Comparison of ENCODE assay signal across 21 cellular contexts in the genomic region with DNA sequence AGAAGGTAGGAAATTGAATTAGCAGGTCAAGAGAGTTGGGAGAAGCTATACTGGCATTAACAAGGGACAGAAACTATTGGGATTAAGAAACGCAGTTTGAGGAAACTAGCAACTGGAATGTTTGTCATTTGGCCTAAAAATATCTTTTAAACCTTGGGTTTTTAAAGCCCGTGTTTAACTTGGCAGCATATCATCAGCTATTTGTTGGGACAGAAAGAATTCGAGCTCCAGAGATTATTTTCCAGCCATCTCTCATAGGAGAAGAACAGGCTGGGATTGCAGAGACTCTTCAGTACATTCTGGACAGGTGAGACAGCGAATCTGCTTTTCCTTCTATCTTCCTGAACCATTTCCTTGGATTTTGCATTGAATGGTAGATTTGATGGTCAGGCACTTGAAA. TPM values are rescaled to one million over a fixed set of nuclear protein-coding genes. Genes with fewer than 3 reads are reported as not detected.
A peak's percentile ranks its signal among the peaks of the same experiment; 100 is the strongest.
DNase-seq lines count a peak whose midpoint lies in the region; ATAC-seq, FAIRE-seq and TF ChIP-seq lines count a peak whose summit lies in the region.
"Had no signal": no experiment of that assay in that cellular context is flagged by ENCODE, and none has a peak within 500 bp of the region (broad histone marks: within the 10 kb centered on the region; RNA-seq: fewer than 3 reads in every experiment).

No MANE protein-coding gene starts in this region.

- no peaks in the 10 kb centered on the region for H3K9me3 ChIP-seq in A549
- H3K9me3 ChIP-seq in keratinocyte (ENCODE audit: control insufficient read depth, low read depth, low read length), result no peaks in the 10 kb centered on the region
- H3K9me3 ChIP-seq: Peyer's patch had no signal

- H3K4me3 ChIP-seq in A549 (no peak overlapping the region), keratinocyte (ENCODE audit: control insufficient read depth in 2 of 3, extremely low read depth in 1 of 3, insufficient read depth in 2 of 3, low read depth in 1 of 3, low read length in 3 of 3) (no peak overlapping the region)
- H3K4me3 ChIP-seq: Peyer's patch had no signal

- peaks cover 29% of the 10 kb centered on the region for H3K4me1 ChIP-seq in A549
- H3K4me1 ChIP-seq in keratinocyte (ENCODE audit: control insufficient read depth, extremely low read depth, insufficient read depth, low read length), result peaks cover 14% of the 10 kb centered on the region
- H3K4me1 ChIP-seq: Peyer's patch had no signal

- POLR2A ChIA-PET in A549 (lab: Yijun Ruan, JAX), result no interaction called here
- POLR2A ChIA-PET in WTC11 (lab: Charles Lee), result no interaction called here
- POLR2A ChIA-PET in HEK293T (lab: Yijun Ruan, JAX), result no interaction called here

- no peak for TF ChIP-seq RAD21 in A549 (conservative IDR thresholded peaks at IDR 0.05 in 1 of 2, IDR thresholded peaks at IDR 0.05 in 1 of 2)

- H2AFZ ChIP-seq in keratinocyte (ENCODE audit: control insufficient read depth, low read length), result no peak overlapping the region

- H3K9me3 Mint-ChIP-seq in WTC11 (no peaks in the 10 kb centered on the region), chondrocyte (ENCODE audit: low read depth) (no peaks in the 10 kb centered on the region)

- CTCF ChIA-PET in A549 (lab: Yijun Ruan, JAX) (interaction anchor here (1.6 to 13.5 kb wide), 4 partner anchors 10 to 40 kb away, joined by 4 to 102 read pairs (median 30); a partner anchor contains a TSS), WTC11 (lab: Charles Lee) (interaction anchor here (0.9 to 2.4 kb wide), 3 partner anchors 24 to 107 kb away, joined by 3 to 7 read pairs (median 6); no protein-coding TSS in a partner anchor), HEK293T (lab: Yijun Ruan, JAX) (interaction anchor here (0.9 kb wide), 1 partner anchor 107 kb away, joined by 3 read pairs; no protein-coding TSS in a partner anchor)

- no peaks in the 10 kb centered on the region for H3K79me2 ChIP-seq in keratinocyte (ENCODE audit: control insufficient read depth, insufficient read depth, low read length)

- peaks cover 9% of the 10 kb centered on the region; the same call in 1 of the 2 replicates for H3K4me1 Mint-ChIP-seq in WTC11
- peaks cover 30% of the 10 kb centered on the region for H3K4me1 Mint-ChIP-seq in chondrocyte (ENCODE audit: low read depth)

- no peak for FAIRE-seq in A549 (lab: Jason Lieb, UNC)
- peak; percentile 17 for FAIRE-seq in keratinocyte (lab: Jason Lieb, UNC)
- FAIRE-seq: A204.1, GM12891, GM19239 had no signal

- H3K27ac Mint-ChIP-seq in WTC11 (peak overlapping the region; percentile 29), chondrocyte (ENCODE audit: unreplicated experiment) (peak overlapping the region; percentile 91)

- H3K36me3 Mint-ChIP-seq in WTC11 (peaks cover 36% of the 10 kb centered on the region), chondrocyte (ENCODE audit: low read depth) (peaks cover 34% of the 10 kb centered on the region)

- H3K4me2 ChIP-seq in A549 (peak overlapping the region; percentile 78), keratinocyte (ENCODE audit: control insufficient read depth, extremely low read depth, insufficient read depth, low read depth, low read length) (no peak overlapping the region)
- H3K4me2 ChIP-seq: KMS-11 had no signal

- no peak for TF ChIP-seq EP300 in A549 (IDR thresholded peaks at IDR 0.05)

- WGBS in A549 (ENCODE audit: missing lambda C conversion rate), result 55% methylated on average over 4 of the region's 4 CpGs

- H3K27ac ChIP-seq in A549 (peak overlapping the region; percentile 79 to 84), keratinocyte (ENCODE audit: control insufficient read depth, insufficient read depth, low read length) (no peak overlapping the region)
- H3K27ac ChIP-seq: Peyer's patch had no signal

- H3K9ac ChIP-seq in keratinocyte (ENCODE audit: control insufficient read depth, extremely low read depth, insufficient read depth, low read length), result no peak overlapping the region
- H3K9ac ChIP-seq: KMS-11 had no signal

- H3K4me3 Mint-ChIP-seq in WTC11 (no peak overlapping the region), chondrocyte (ENCODE audit: unreplicated experiment) (peak overlapping the region; percentile 30)

- TF ChIP-seq CTCF in A549 (IDR thresholded peaks at IDR 0.05) (no peak), WTC11 (IDR thresholded peaks at IDR 0.05) (no peak), chondrocyte (IDR thresholded peaks at IDR 0.05) (no peak), keratinocyte (optimal IDR thresholded peaks at IDR 0.05 in 1 of 3, IDR thresholded peaks at IDR 0.05 in 1 of 3, conservative IDR thresholded peaks at IDR 0.05 in 1 of 3; ENCODE audit: extremely low read depth in 1 of 3, insufficient read depth in 2 of 3, low read length in 3 of 3) (no peak)

- TF ChIP-seq POLR2A in A549 (IDR thresholded peaks at IDR 0.05; ENCODE audit: low read length), result no peak

- peaks cover 2% of the 10 kb centered on the region for H3K9me1 ChIP-seq in keratinocyte (ENCODE audit: control insufficient read depth, extremely low read depth, insufficient read depth, low read length)

- no peaks in the 10 kb centered on the region for H3K27me3 ChIP-seq in keratinocyte (ENCODE audit: control insufficient read depth, extremely low read depth, insufficient read depth, low read length)
- H3K27me3 ChIP-seq: Peyer's patch had no signal

- ATAC-seq in A549 (no peak), WTC11 (no peak), esophagus mucosa (no peak), HG02938 (IDR thresholded peaks at IDR 0.05; ENCODE audit: unreplicated experiment) (no peak)

- DNase-seq in A549 (ENCODE audit: low read depth in 1 of 2, low spot score in 1 of 2), result no peak
- DNase-seq in WTC11 (ENCODE audit: low spot score), result no peak
- no peak for DNase-seq in chondrocyte (ENCODE audit: low spot score)
- no peak for DNase-seq in keratinocyte (ENCODE audit: low read depth, low spot score)
- no peak for DNase-seq in NK-92 (lab: John Stamatoyannopoulos, UW; ENCODE audit: unreplicated experiment)
- no peak for DNase-seq in HEK293T (ENCODE audit: extremely low spot score)
- DNase-seq: DMS53, MM.1S, NCI-H187 treated with DMSO at 0.1 percent for 48 hours, NCI-H2171, NCI-H82, Peyer's patch, Right ventricle myocardium superior had no signal

- dilution Hi-C loops in keratinocyte (cut with MboI; ENCODE audit: extremely low pct_ligation_motif_present, low sequenced_read_pairs), result no loop called here

- H4K20me1 ChIP-seq in keratinocyte (ENCODE audit: control insufficient read depth, extremely low read depth, insufficient read depth, low read length), result no peaks in the 10 kb centered on the region

- peaks cover 17 to 28% of the 10 kb centered on the region in 2 experiments for H3K36me3 ChIP-seq in keratinocyte (ENCODE audit: control insufficient read depth in 2 of 2, extremely low read depth in 1 of 2, insufficient read depth in 2 of 2, low read length in 2 of 2)

- H3K27me3 Mint-ChIP-seq in WTC11 (ENCODE audit: low read depth) (no peaks in the 10 kb centered on the region), chondrocyte (ENCODE audit: low read depth) (no peaks in the 10 kb centered on the region)

RNA-seq across cellular contexts. Expression of a gene that starts 17.8 kb away (rescaled TPM):
- 11.9 and 13.4 TPM in 2 replicates for polyA plus RNA-seq in A549 (2011; rRNA removed)
- 10.2 and 11.2 TPM in 2 replicates for polyA plus RNA-seq in A549 (2012; cell fraction: cytosol; rRNA removed)
- 19.4 and 21.0 TPM in 2 replicates for polyA plus RNA-seq in A549 (2012; cell fraction: nucleus; rRNA removed)
- 7.7 to 9.3 TPM (median 8.8 TPM) in 3 replicates for polyA plus RNA-seq in A549 (2017; fragmentation: RNase III; extraction: RNeasy Plus Mini Kit Qiagen cat#74134 plus additional on column Dnase treatment)
- polyA minus RNA-seq in A549 (2011; rRNA and poly(A)+ RNA removed), result 9.3 and 11.0 TPM in 2 replicates
- 9.8 to 12.0 TPM (median 11.5 TPM) in 3 replicates for total RNA-seq in WTC11 (2021)
- 4.1 to 5.2 TPM (median 4.9 TPM) in 3 replicates for total RNA-seq in chondrocyte
- 9.7 to 10.1 TPM (median 9.9 TPM) in 3 replicates for polyA plus RNA-seq in keratinocyte
- polyA plus RNA-seq in keratinocyte (2011; ENCODE audit: low read depth), result 5.3 TPM
- 6.2 and 7.0 TPM in 2 replicates for polyA plus RNA-seq in keratinocyte (2011; cell fraction: cytosol; rRNA removed)
- 19.4 and 21.8 TPM in 2 replicates for polyA plus RNA-seq in keratinocyte (2011; cell fraction: nucleus; rRNA removed)
- 6.5 TPM in 2 replicates for polyA plus RNA-seq in keratinocyte (2012; ENCODE audit: low replicate concordance)
- 6.4 to 7.5 TPM (median 6.8 TPM) in 3 replicates for polyA minus RNA-seq in keratinocyte
- polyA minus RNA-seq in keratinocyte (2011; cell fraction: cytosol; rRNA and poly(A)+ RNA removed), result 6.1 TPM
- polyA minus RNA-seq in keratinocyte (2011; cell fraction: nucleus; rRNA and poly(A)+ RNA removed), result 7.4 and 9.7 TPM in 2 replicates
- total RNA-seq in esophagus mucosa, result 6.0 TPM

RNA-seq across cellular contexts. Expression of a gene that starts 39.4 kb away (rescaled TPM):
- polyA plus RNA-seq in A549 (2011; rRNA removed) (0.17 and 0.28 TPM in 2 replicates), A549 (2017; fragmentation: RNase III; extraction: RNeasy Plus Mini Kit Qiagen cat#74134 plus additional on column Dnase treatment) (0.14 to 0.31 TPM (median 0.29 TPM) in 3 replicates), keratinocyte (0.19 TPM in 1 of 3 replicates, not detected in the others)
- polyA plus RNA-seq in A549 (2012; cell fraction: cytosol; rRNA removed), result 0.06 and 0.07 TPM in 2 replicates
- polyA plus RNA-seq in A549 (2012; cell fraction: nucleus; rRNA removed), result 0.09 and 0.11 TPM in 2 replicates
- 0.39 and 0.62 TPM in 2 replicates for polyA minus RNA-seq in A549 (2011; rRNA and poly(A)+ RNA removed)
- total RNA-seq in WTC11 (2021) (8.1 to 12.0 TPM (median 8.2 TPM) in 3 replicates), chondrocyte (not detected in 3 replicates), esophagus mucosa (2.3 TPM)
- polyA plus RNA-seq in keratinocyte (2011; ENCODE audit: low read depth), result not detected
- not detected in 2 replicates for polyA plus RNA-seq in keratinocyte (2011; cell fraction: cytosol; rRNA removed)
- not detected in 2 replicates for polyA plus RNA-seq in keratinocyte (2011; cell fraction: nucleus; rRNA removed)
- not detected in 2 replicates for polyA plus RNA-seq in keratinocyte (2012; ENCODE audit: low replicate concordance)
- polyA minus RNA-seq in keratinocyte, result not detected in 3 replicates
- not detected for polyA minus RNA-seq in keratinocyte (2011; cell fraction: cytosol; rRNA and poly(A)+ RNA removed)
- not detected in 2 replicates for polyA minus RNA-seq in keratinocyte (2011; cell fraction: nucleus; rRNA and poly(A)+ RNA removed)
- total RNA-seq: HT-29 had no signal

RNA-seq across cellular contexts. Expression of a gene that starts 41.8 kb away (rescaled TPM):
- polyA plus RNA-seq in A549 (2011; rRNA removed), result not detected in 2 replicates
- not detected in 2 replicates for polyA plus RNA-seq in A549 (2012; cell fraction: cytosol; rRNA removed)
- polyA plus RNA-seq in A549 (2012; cell fraction: nucleus; rRNA removed), result not detected in 2 replicates
- polyA plus RNA-seq in A549 (2017; fragmentation: RNase III; extraction: RNeasy Plus Mini Kit Qiagen cat#74134 plus additional on column Dnase treatment), result not detected in 3 replicates
- not detected in 2 replicates for polyA minus RNA-seq in A549 (2011; rRNA and poly(A)+ RNA removed)
- total RNA-seq in WTC11 (2021), result 0.09 to 0.37 TPM (median 0.25 TPM) in 3 replicates
- total RNA-seq in chondrocyte, result not detected in 3 replicates
- not detected in 3 replicates for polyA plus RNA-seq in keratinocyte
- not detected for polyA plus RNA-seq in keratinocyte (2011; ENCODE audit: low read depth)
- not detected in 2 replicates for polyA plus RNA-seq in keratinocyte (2011; cell fraction: cytosol; rRNA removed)
- polyA plus RNA-seq in keratinocyte (2011; cell fraction: nucleus; rRNA removed), result not detected in 2 replicates
- not detected in 2 replicates for polyA plus RNA-seq in keratinocyte (2012; ENCODE audit: low replicate concordance)
- not detected in 3 replicates for polyA minus RNA-seq in keratinocyte
- not detected for polyA minus RNA-seq in keratinocyte (2011; cell fraction: cytosol; rRNA and poly(A)+ RNA removed)
- not detected in 2 replicates for polyA minus RNA-seq in keratinocyte (2011; cell fraction: nucleus; rRNA and poly(A)+ RNA removed)
- not detected for total RNA-seq in esophagus mucosa
- total RNA-seq: HT-29, NCI-H460, Peyer's patch, Right ventricle myocardium superior had no signal
